Comparison of ENCODE assay signal across 22 cellular contexts in the genomic region with DNA sequence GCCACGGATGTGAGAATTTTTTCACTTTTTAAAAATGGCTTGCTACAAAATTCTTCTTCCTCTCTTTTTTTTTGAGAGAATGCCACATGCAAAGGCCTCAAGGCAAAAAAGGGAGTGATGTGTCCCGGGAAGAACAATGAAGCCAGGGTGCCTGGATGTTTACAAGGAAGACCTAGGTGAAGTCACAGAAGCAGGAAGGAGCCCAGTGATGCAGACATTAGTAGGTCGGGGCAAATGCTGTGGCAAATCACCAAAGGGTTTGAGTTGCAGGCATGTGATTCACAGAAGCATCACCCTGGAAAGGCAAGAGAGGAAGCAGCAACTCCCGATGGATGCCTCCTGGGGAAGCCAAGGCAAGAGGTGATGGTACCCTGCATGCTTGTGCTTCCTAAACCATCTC.
"Had no signal": no experiment of that assay in that cellular context is flagged by ENCODE, and none has a peak within 500 bp of the region (broad histone marks: within the 10 kb centered on the region; RNA-seq: fewer than 3 reads in every experiment).

No MANE protein-coding gene starts in this region.

- H3K4me2 ChIP-seq: hepatocyte had no signal

- H3K4me3 Mint-ChIP-seq: activated CD4-positive, alpha-beta T cell treated with anti-CD3 and anti-CD28 coated beads, Interleukin-2, amount 10 ng/mL, durations not matched to agents 7 days and 5 days; activated naive CD8-positive, alpha-beta T cell; activated T-cell treated with anti-CD3 and anti-CD28 coated beads, Interleukin-2, amount 50 U/mL, for 72 hours; central memory CD8-positive, alpha-beta T cell; natural killer cell treated with Interleukin-12 subunit alpha and Interleukin-12 subunit beta and Interleukin-15 and Interleukin-18, amount 100 ng/mL, for 72 hours; stimulated activated naive B cell treated with anti-CD40 and anti-IgM and Interleukin-4, amounts not matched to agents 10 μg/mL and 1 μg/mL and 100 μg/mL, for 72 hours had no signal

- H3K36me3 ChIP-seq: right atrium auricular region, tibial artery, uterus had no signal

- H3K4me3 ChIP-seq: body of pancreas, hepatocyte, right atrium auricular region, tibial artery, uterus had no signal

- H3K27me3 Mint-ChIP-seq: activated CD4-positive, alpha-beta T cell treated with anti-CD3 and anti-CD28 coated beads, Interleukin-2, amount 10 ng/mL, durations not matched to agents 7 days and 5 days; activated naive CD8-positive, alpha-beta T cell; central memory CD8-positive, alpha-beta T cell; natural killer cell treated with Interleukin-12 subunit alpha and Interleukin-12 subunit beta and Interleukin-15 and Interleukin-18, amount 100 ng/mL, for 72 hours; stimulated activated naive B cell treated with anti-CD40 and anti-IgM and Interleukin-4, amounts not matched to agents 10 μg/mL and 1 μg/mL and 100 μg/mL, for 72 hours had no signal

- DNase-seq: activated CD4-positive, alpha-beta T cell treated with anti-CD3 and anti-CD28 coated beads, Interleukin-2, amount 10 ng/mL, durations not matched to agents 7 days and 5 days; activated CD8-positive, alpha-beta memory T cell treated with anti-CD3 and anti-CD28 coated beads, Interleukin-2, amount 50 U/mL, for 48 hours; activated gamma-delta T cell treated with Interleukin-2 at 50 U/mL for 16 hours; activated T-cell treated with anti-CD3 and anti-CD28 coated beads, Interleukin-2, amount 50 U/mL, for 72 hours; amygdala; body of pancreas; cortex of kidney; effector CD8-positive, alpha-beta T cell; islet precursor cell; left ventricle myocardium superior; mesenchymal stem cell; stimulated activated CD4-positive, alpha-beta T cell treated with anti-CD3 and anti-CD28 coated beads, Interleukin-15, amount 100 ng/mL, for 24 hours; stimulated activated CD4-positive, alpha-beta T cell treated with anti-CD3 and anti-CD28 coated beads, Interleukin-4, amount 100 ng/mL, for 1 hour; stimulated activated naive B cell treated with anti-CD40 and anti-IgM and Interleukin-4, amounts not matched to agents 10 μg/mL and 1 μg/mL and 100 μg/mL, for 72 hours; T-helper 2 cell; tibial artery; uterus had no signal

- H3K4me1 ChIP-seq: right atrium auricular region, tibial artery, uterus had no signal

- H3K9me3 ChIP-seq: body of pancreas, right atrium auricular region, tibial artery, uterus had no signal

- H3K9me3 Mint-ChIP-seq: activated CD4-positive, alpha-beta T cell treated with anti-CD3 and anti-CD28 coated beads, Interleukin-2, amount 10 ng/mL, durations not matched to agents 7 days and 5 days; activated T-cell treated with anti-CD3 and anti-CD28 coated beads, Interleukin-2, amount 50 U/mL, for 72 hours; central memory CD8-positive, alpha-beta T cell; natural killer cell treated with Interleukin-12 subunit alpha and Interleukin-12 subunit beta and Interleukin-15 and Interleukin-18, amount 100 ng/mL, for 72 hours; stimulated activated naive B cell treated with anti-CD40 and anti-IgM and Interleukin-4, amounts not matched to agents 10 μg/mL and 1 μg/mL and 100 μg/mL, for 72 hours had no signal

- H3K27ac Mint-ChIP-seq: activated CD4-positive, alpha-beta T cell treated with anti-CD3 and anti-CD28 coated beads, Interleukin-2, amount 10 ng/mL, durations not matched to agents 7 days and 5 days; activated naive CD8-positive, alpha-beta T cell; activated T-cell treated with anti-CD3 and anti-CD28 coated beads, Interleukin-2, amount 50 U/mL, for 72 hours; natural killer cell treated with Interleukin-12 subunit alpha and Interleukin-12 subunit beta and Interleukin-15 and Interleukin-18, amount 100 ng/mL, for 72 hours; stimulated activated naive B cell treated with anti-CD40 and anti-IgM and Interleukin-4, amounts not matched to agents 10 μg/mL and 1 μg/mL and 100 μg/mL, for 72 hours had no signal

- H3K27me3 ChIP-seq: body of pancreas, hepatocyte, right atrium auricular region, tibial artery, uterus had no signal

- H3K36me3 Mint-ChIP-seq: natural killer cell treated with Interleukin-12 subunit alpha and Interleukin-12 subunit beta and Interleukin-15 and Interleukin-18, amount 100 ng/mL, for 72 hours had no signal

- ATAC-seq: activated T-cell treated with anti-CD3 and anti-CD28 coated beads, Interleukin-2, amount 50 U/mL, for 72 hours; body of pancreas; left ventricle myocardium superior; natural killer cell treated with Interleukin-12 subunit alpha and Interleukin-12 subunit beta and Interleukin-15 and Interleukin-18, amount 100 ng/mL, for 72 hours; stimulated activated naive B cell treated with anti-CD40 and anti-IgM and Interleukin-4, amounts not matched to agents 10 μg/mL and 1 μg/mL and 100 μg/mL, for 72 hours had no signal

- H2AFZ ChIP-seq: hepatocyte had no signal

- H3K27ac ChIP-seq: body of pancreas, hepatocyte, right atrium auricular region, tibial artery, uterus had no signal
